8 cellular contexts compared by ENCODE assay signal in the genomic region with DNA sequence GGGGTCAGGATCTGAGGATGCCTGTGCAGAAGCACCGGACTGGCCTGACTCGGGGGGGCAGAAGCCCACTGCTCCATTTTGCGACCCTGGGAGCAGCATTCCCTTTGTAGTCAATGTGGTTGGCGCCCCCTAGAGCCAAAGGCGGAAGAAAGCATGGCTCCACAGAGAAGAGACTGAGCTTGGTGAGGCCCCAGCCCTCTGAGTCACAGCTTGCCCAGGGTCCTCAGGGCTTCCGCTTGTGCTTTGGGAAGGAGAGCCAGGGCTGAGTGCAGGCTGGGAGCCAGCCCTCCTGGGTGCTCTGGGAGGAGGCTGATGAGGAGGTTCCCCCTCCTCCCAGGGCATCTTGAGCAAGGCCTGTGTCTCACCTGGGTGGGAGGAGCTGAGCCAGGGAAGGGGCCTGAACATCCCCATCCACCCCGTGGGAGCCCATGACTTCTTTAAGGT.
DNase-seq lines count a peak whose midpoint lies in the region; ATAC-seq, FAIRE-seq and TF ChIP-seq lines count a peak whose summit lies in the region.

No MANE protein-coding gene starts in this region.

- FAIRE-seq in HTR-8/SVneo (lab: Jason Lieb, UNC): no peak

- peak; percentile 68 for DNase-seq in NCI-H146 (lab: John Stamatoyannopoulos, UW)
- DNase-seq in NCI-H146 treated with DMSO at 0.1 percent for 48 hours (lab: John Stamatoyannopoulos, UW; ENCODE audit: unreplicated experiment): no peak
- peak; percentile 77 for DNase-seq in HTR-8/SVneo (ENCODE audit: insufficient read length, low spot score)
- peak; percentile 61 for DNase-seq in SKM-1 (lab: John Stamatoyannopoulos, UW; ENCODE audit: unreplicated experiment)
- DNase-seq in astrocyte of the cerebellum (ENCODE audit: low read depth): peak; percentile 45
- peak; percentile 92 for DNase-seq in iPS-NIHi7 (ENCODE audit: extremely low spot score)
- DNase-seq in stimulated activated CD4-positive, alpha-beta T cell treated with anti-CD3 and anti-CD28 coated beads, Interleukin-4, amount 100 ng/mL, for 4 hours: peak; percentile 50 to 54

- no peak overlapping the region for H3K4me3 ChIP-seq in astrocyte of the cerebellum (ENCODE audit: low read depth, low read length)

- ATAC-seq in HG03469 (IDR thresholded peaks at IDR 0.05; ENCODE audit: unreplicated experiment): no peak

- in situ Hi-C loops in astrocyte of the cerebellum (cut with HindIII; ENCODE audit: low sequenced_read_pairs): loop anchor here (25.0 kb wide), 1 partner anchor 166 kb away; a partner anchor contains a TSS

- peak; percentile 78 for TF ChIP-seq CTCF in astrocyte of the cerebellum (IDR thresholded peaks at IDR 0.05; ENCODE audit: low read depth, low read length, missing control alignments)
